ENCODE assay signal across 1 cellular context in genomic region chr11:107563702-107564101, GRCh38.
A peak's percentile ranks its signal among the peaks of the same experiment; 100 is the strongest.
TF ChIP-seq lines count a peak whose summit lies in the region.

No MANE protein-coding gene starts in this region.

TF ChIP-seq in K562, 482 proteins besides CTCF, POLR2A, EP300 and RAD21 (continued from another document):
- peak; percentile 35; the same call in 1 of the 2 replicates for TF ChIP-seq MGA (IDR thresholded peaks at IDR 0.05)
- TF ChIP-seq SMARCE1 (IDR thresholded peaks at IDR 0.05): no peak
- no peak for TF ChIP-seq ZNF12 (CRISPR knock-in tag; IDR thresholded peaks at IDR 0.05)
- TF ChIP-seq EZH2 (IDR thresholded peaks at IDR 0.05; ENCODE audit: borderline replicate concordance, low read depth, low read length): no peak
- no peak for TF ChIP-seq DMBX1 (CRISPR knock-in tag; IDR thresholded peaks at IDR 0.05; ENCODE audit: borderline replicate concordance)
- no peak for TF ChIP-seq PHF21A (IDR thresholded peaks at IDR 0.05; ENCODE audit: borderline replicate concordance, low read depth)
